In the genomic region with DNA sequence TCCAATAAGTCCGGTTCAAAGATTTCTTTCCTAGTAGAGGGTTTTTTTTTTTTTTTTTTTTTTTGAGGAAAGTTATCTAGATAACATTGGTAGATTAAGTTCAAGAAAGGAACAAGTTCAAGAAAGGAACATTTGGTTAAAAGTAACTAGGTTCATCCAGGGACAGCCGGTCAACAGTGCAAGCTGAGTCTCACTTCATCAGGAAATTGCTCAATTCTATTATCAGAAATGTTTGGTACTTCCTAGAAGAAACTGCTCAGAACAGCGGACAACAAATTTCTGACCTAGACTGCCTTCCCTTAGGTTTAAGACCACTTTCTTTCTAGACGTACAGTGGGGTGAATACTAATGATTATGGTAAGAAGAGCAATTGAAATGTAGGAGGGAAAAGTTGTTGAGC, we compare ENCODE assay signal across 11 cellular contexts. TPM values are rescaled to one million over a fixed set of nuclear protein-coding genes. Genes with fewer than 3 reads are reported as not detected.
DNase-seq lines count a peak whose midpoint lies in the region; ATAC-seq and TF ChIP-seq lines count a peak whose summit lies in the region.
"Had no signal": no experiment of that assay in that cellular context is flagged by ENCODE, and none has a peak within 500 bp of the region (broad histone marks: within the 10 kb centered on the region; RNA-seq: fewer than 3 reads in every experiment).

No MANE protein-coding gene starts in this region.

- peak; percentile 12 for DNase-seq in Karpas-422
- no peak for DNase-seq in T-cell
- peak; percentile 22 for DNase-seq in fibroblast of the aortic adventitia (ENCODE audit: low read depth)
- DNase-seq in renal cortical epithelial cell (ENCODE audit: low read depth): peak; percentile 61
- DNase-seq in NCI-H1417 treated with DMSO at 0.1 percent for 48 hours (lab: John Stamatoyannopoulos, UW): no peak
- DNase-seq in NCI-H1694 treated with DMSO at 0.1 percent for 48 hours (lab: John Stamatoyannopoulos, UW): no peak
- no peak for DNase-seq in NAMALWA (ENCODE audit: low spot score)
- no peak for DNase-seq in stimulated activated CD4-positive, alpha-beta T cell treated with anti-CD3 and anti-CD28 coated beads, Interleukin-1b, Interleukin-23, amount 100 ng/mL, for 48 hours
- DNase-seq: NCI-H510A, posterior cingulate gyrus had no signal

- peaks cover 8% of the 10 kb centered on the region for H3K4me1 ChIP-seq in Karpas-422 (ENCODE audit: low read length)

- no peaks in the 10 kb centered on the region for H3K9me2 ChIP-seq in Karpas-422 (replicated peaks; ENCODE audit: insufficient read depth, low read length)

- no peak overlapping the region for H3K9ac ChIP-seq in Karpas-422 (ENCODE audit: low read length)

- TF ChIP-seq CTCF in fibroblast of the aortic adventitia (IDR thresholded peaks at IDR 0.05; ENCODE audit: insufficient read depth, low read length): no peak

- H3K4me3 Mint-ChIP-seq in T-cell: peak overlapping the region in 2 of 3 donors; percentile 13 to 80

- no peaks in the 10 kb centered on the region for H3K36me3 Mint-ChIP-seq in T-cell

- H3K27ac Mint-ChIP-seq in T-cell: peak overlapping the region; percentile 7 to 79

- H4K20me1 ChIP-seq in Karpas-422 (ENCODE audit: insufficient read depth, low read depth, low read length): no peaks in the 10 kb centered on the region

- no peaks in the 10 kb centered on the region for H3K27me3 ChIP-seq in Karpas-422 (ENCODE audit: low read length)

- no peak overlapping the region for H2AFZ ChIP-seq in Karpas-422 (ENCODE audit: low read length)

- POLR2A ChIA-PET in T-cell (lab: Charles Lee): interaction anchor here in 1 of 2 donors (0.8 kb wide), 1 partner anchor 15 kb away, joined by 4 read pairs; no protein-coding TSS in a partner anchor

- no peaks in the 10 kb centered on the region for H3K36me3 ChIP-seq in Karpas-422 (ENCODE audit: insufficient read depth, low read length)

- no peak overlapping the region for H3K27ac ChIP-seq in Karpas-422 (ENCODE audit: low read length)

- no peak for ATAC-seq in T-cell (replicated peaks in 1 of 4)

- H3K4me1 Mint-ChIP-seq in T-cell: peaks cover 70 to 87% (median 72%) of the 10 kb centered on the region in 3 donors

- H3K27me3 Mint-ChIP-seq in T-cell: peaks cover 0 to 2% of the 10 kb centered on the region in 2 donors

- no peak overlapping the region for H3K4me3 ChIP-seq in Karpas-422 (ENCODE audit: low read length)
- no peak overlapping the region for H3K4me3 ChIP-seq in fibroblast of the aortic adventitia (ENCODE audit: low read depth, low read length)

- H3K9me3 ChIP-seq in Karpas-422 (ENCODE audit: low read length): no peaks in the 10 kb centered on the region

- H3K9me3 Mint-ChIP-seq in T-cell: no peaks in the 10 kb centered on the region

- no peak overlapping the region for H3K4me2 ChIP-seq in Karpas-422 (ENCODE audit: low read depth, low read length, poor library complexity, severe bottlenecking)

- CTCF ChIA-PET in T-cell (lab: Charles Lee): interaction anchor here in 1 of 2 donors (0.7 to 1.3 kb wide), 2 partner anchors 18 to 21 kb away, joined by 3 to 4 read pairs; no protein-coding TSS in a partner anchor

- no peaks in the 10 kb centered on the region for H3K79me2 ChIP-seq in Karpas-422 (ENCODE audit: low read length)

RNA-seq across cellular contexts. Expression of a gene that starts 3.7 kb away (rescaled TPM):
- total RNA-seq in Karpas-422 (2014; rRNA removed; shearing (Covaris generic); ENCODE audit: low replicate concordance): 1.6 TPM in 1 of 2 replicates, not detected in the other
- total RNA-seq in T-cell (10 to 100 TPM; 19.9 to 40.4 (median 28.1) TPM), fibroblast of the aortic adventitia (ENCODE audit: low replicate concordance) (not detected in 2 replicates), renal cortical epithelial cell (not detected in 2 replicates)
- total RNA-seq: endothelial cell of umbilical vein had no signal

RNA-seq across cellular contexts. Expression of a gene that starts 23.0 kb away (rescaled TPM):
- total RNA-seq in Karpas-422 (2014; rRNA removed; shearing (Covaris generic); ENCODE audit: low replicate concordance): 72.5 and 96.5 TPM in 2 replicates
- total RNA-seq in T-cell: 100 to 1,000 TPM; 119 to 148 (median 127) TPM
- 41.8 and 68.9 TPM in 2 replicates for total RNA-seq in fibroblast of the aortic adventitia (ENCODE audit: low replicate concordance)
- total RNA-seq in renal cortical epithelial cell: 32.0 and 60.3 TPM in 2 replicates

Comparison
In these comparisons a context has a peak if more than half of its experiments do, and no peak if none do; other contexts are left out.
1. DNase-seq: peak in Karpas-422 (single experiment), fibroblast of the aortic adventitia (single experiment) and renal cortical epithelial cell (single experiment); none in T-cell (0 of 34), NCI-H1417 treated with DMSO at 0.1 percent for 48 hours (single experiment), NCI-H1694 treated with DMSO at 0.1 percent for 48 hours (single experiment), NAMALWA (single experiment) and stimulated activated CD4-positive, alpha-beta T cell treated with anti-CD3 and anti-CD28 coated beads, Interleukin-1b, Interleukin-23, amount 100 ng/mL, for 48 hours (single experiment).